ENCODE assay signal across 17 cellular contexts in genomic region chrX:6382284-6382683, GRCh38.
A peak's percentile ranks its signal among the peaks of the same experiment; 100 is the strongest.
DNase-seq lines count a peak whose midpoint lies in the region; ATAC-seq and TF ChIP-seq lines count a peak whose summit lies in the region.
"Had no signal": no experiment of that assay in that cellular context is flagged by ENCODE, and none has a peak within 500 bp of the region (broad histone marks: within the 10 kb centered on the region; RNA-seq: fewer than 3 reads in every experiment).

No MANE protein-coding gene starts in this region.

- H2BK5ac ChIP-seq in neuronal stem cell (ENCODE audit: low read length), result no peak overlapping the region

- H3K36me3 Mint-ChIP-seq in endodermal cell (ENCODE audit: low read depth), result no peaks in the 10 kb centered on the region
- H3K36me3 Mint-ChIP-seq: CD4-positive, CD25-positive, alpha-beta regulatory T cell; CD8-positive, alpha-beta memory T cell had no signal

- H3K4me2 ChIP-seq in osteoblast (ENCODE audit: insufficient read depth, low read length), result no peak overlapping the region
- H3K4me2 ChIP-seq in neuronal stem cell (ENCODE audit: insufficient read depth, low read length, poor library complexity, severe bottlenecking), result no peak overlapping the region
- H3K4me2 ChIP-seq: GM23338 had no signal

- no peaks in the 10 kb centered on the region for H4K20me1 ChIP-seq in osteoblast (ENCODE audit: insufficient read depth, low read length)

- no peak overlapping the region for H2BK12ac ChIP-seq in neuronal stem cell (ENCODE audit: low read length)

- H3K23ac ChIP-seq in neuronal stem cell (ENCODE audit: low read depth, low read length, poor library complexity), result no peak overlapping the region

- H2AFZ ChIP-seq in osteoblast (ENCODE audit: low read length) (no peak overlapping the region), neuronal stem cell (ENCODE audit: low read length) (no peak overlapping the region)
- H2AFZ ChIP-seq: GM23338 had no signal

- H3K9ac ChIP-seq in endodermal cell (ENCODE audit: extremely low read depth, low read length, poor library complexity, severe bottlenecking), result no peak overlapping the region
- no peak overlapping the region for H3K9ac ChIP-seq in neuronal stem cell (ENCODE audit: low read depth, low read length, poor library complexity)

- H3K18ac ChIP-seq in neuronal stem cell (ENCODE audit: low read length), result no peak overlapping the region

- peaks cover 2% of the 10 kb centered on the region for H3K27me3 Mint-ChIP-seq in endodermal cell (ENCODE audit: insufficient read depth)
- H3K27me3 Mint-ChIP-seq: CD4-positive, CD25-positive, alpha-beta regulatory T cell had no signal

- ATAC-seq in left lobe of liver, result peak; percentile 86
- ATAC-seq: GM23338, HCT116 had no signal

- H3K27me3 ChIP-seq in endodermal cell (ENCODE audit: control insufficient read depth, insufficient read depth, low read length, poor library complexity, severe bottlenecking) (no peaks in the 10 kb centered on the region), osteoblast (ENCODE audit: insufficient read depth, low read length) (no peaks in the 10 kb centered on the region), stomach (no peaks in the 10 kb centered on the region), ascending aorta (no peaks in the 10 kb centered on the region), neuronal stem cell (ENCODE audit: control insufficient read depth in 3 of 3, insufficient read depth in 3 of 3, low read depth in 1 of 3, low read length in 3 of 3) (no peaks in the 10 kb centered on the region)
- H3K27me3 ChIP-seq: BE2C had no signal

- no peak overlapping the region for H3K27ac ChIP-seq in endodermal cell (ENCODE audit: low read depth, low read length)
- no peak overlapping the region for H3K27ac ChIP-seq in osteoblast (ENCODE audit: low read depth, low read length)
- H3K27ac ChIP-seq in stomach, result no peak overlapping the region
- no peak overlapping the region for H3K27ac ChIP-seq in ascending aorta
- H3K27ac ChIP-seq in neuronal stem cell (replicated peaks; ENCODE audit: low read length), result no peak overlapping the region

- H3K4me3 ChIP-seq in endodermal cell (ENCODE audit: low read length) (no peak overlapping the region), osteoblast (ENCODE audit: insufficient read depth, low read length) (no peak overlapping the region), stomach (no peak overlapping the region), ascending aorta (no peak overlapping the region), neuronal stem cell (ENCODE audit: low read length in 2 of 2) (no peak overlapping the region)
- H3K4me3 ChIP-seq: GM23338 had no signal

- no peak overlapping the region for H4K91ac ChIP-seq in neuronal stem cell (ENCODE audit: low read depth, low read length, poor library complexity)

- H3K27ac Mint-ChIP-seq in endodermal cell, result peak overlapping the region; percentile 32
- H3K27ac Mint-ChIP-seq: CD4-positive, CD25-positive, alpha-beta regulatory T cell; CD8-positive, alpha-beta memory T cell; HFFc6 had no signal

- H3K14ac ChIP-seq in neuronal stem cell (ENCODE audit: low read length), result no peak overlapping the region

- H3K79me1 ChIP-seq in neuronal stem cell (ENCODE audit: low read depth, low read length), result no peaks in the 10 kb centered on the region

- no peak for TF ChIP-seq POLR2A in stomach (IDR thresholded peaks at IDR 0.05)

- no peak overlapping the region for H3K4ac ChIP-seq in neuronal stem cell (ENCODE audit: low read length)

- H3K4me3 Mint-ChIP-seq in endodermal cell, result no peak overlapping the region
- H3K4me3 Mint-ChIP-seq: CD4-positive, CD25-positive, alpha-beta regulatory T cell; CD8-positive, alpha-beta memory T cell; GM23338; HFFc6 had no signal

- H3K9me3 ChIP-seq in endodermal cell (ENCODE audit: control insufficient read depth, low read length) (no peaks in the 10 kb centered on the region), osteoblast (ENCODE audit: low read depth, low read length) (no peaks in the 10 kb centered on the region), stomach (no peaks in the 10 kb centered on the region), ascending aorta (no peaks in the 10 kb centered on the region), neuronal stem cell (replicated peaks in 1 of 2; ENCODE audit: control insufficient read depth in 2 of 2, insufficient read depth in 1 of 2, low read depth in 1 of 2, low read length in 2 of 2) (no peaks in the 10 kb centered on the region)
- H3K9me3 ChIP-seq: BE2C had no signal

- H3K36me3 ChIP-seq in endodermal cell (ENCODE audit: control insufficient read depth, insufficient read depth, low read length) (no peaks in the 10 kb centered on the region), osteoblast (ENCODE audit: insufficient read depth, low read length) (no peaks in the 10 kb centered on the region), stomach (no peaks in the 10 kb centered on the region), ascending aorta (no peaks in the 10 kb centered on the region), neuronal stem cell (replicated peaks in 1 of 2; ENCODE audit: control insufficient read depth in 2 of 2, insufficient read depth in 2 of 2, low read length in 2 of 2) (no peaks in the 10 kb centered on the region)
- H3K36me3 ChIP-seq: BE2C had no signal

- H3K4me1 Mint-ChIP-seq in endodermal cell, result peaks cover 48% of the 10 kb centered on the region
- H3K4me1 Mint-ChIP-seq: CD4-positive, CD25-positive, alpha-beta regulatory T cell; CD8-positive, alpha-beta memory T cell had no signal

- no peak overlapping the region for H2BK15ac ChIP-seq in neuronal stem cell (ENCODE audit: low read length)

- H3K4me1 ChIP-seq in endodermal cell (ENCODE audit: control insufficient read depth, insufficient read depth, low read length) (peaks cover 9% of the 10 kb centered on the region), osteoblast (ENCODE audit: insufficient read depth, low read length) (no peaks in the 10 kb centered on the region), stomach (peaks cover 0 to 6% (median 3%) of the 10 kb centered on the region in 4 donors), ascending aorta (no peaks in the 10 kb centered on the region), neuronal stem cell (ENCODE audit: control insufficient read depth in 2 of 2, insufficient read depth in 1 of 2, low read depth in 1 of 2, low read length in 2 of 2) (peaks cover 0 to 5% of the 10 kb centered on the region in 2 donors)
- H3K4me1 ChIP-seq: BE2C had no signal

- WGBS in endodermal cell (ENCODE audit: insufficient coverage in 1 of 2, insufficient read length in 1 of 2), 2 experiments, result 90% methylated on average over 7 of the region's 9 CpGs; no CpG with 5 or more reads in 1 of the 2 experiments
- 21 to 40% (median 35%) methylated on average over 9 of the region's 9 CpGs for WGBS in stomach, 5 donors
- WGBS in neuronal stem cell (ENCODE audit: extremely low coverage in 2 of 2, insufficient read length in 2 of 2, insufficient replicate concordance in 1 of 2), 2 donors, result no CpG with 5 or more reads among the region's 9 CpGs

- H4K8ac ChIP-seq in neuronal stem cell (ENCODE audit: low read depth, low read length), result no peak overlapping the region

- H2BK120ac ChIP-seq in neuronal stem cell (ENCODE audit: low read depth, low read length), result no peak overlapping the region

- no peak for DNase-seq in endodermal cell
- no peak for DNase-seq in left lobe of liver (ENCODE audit: low spot score)
- peak; percentile 11 for DNase-seq in osteoblast (ENCODE audit: insufficient read length, low spot score, missing footprints)
- peak; percentile 25 for DNase-seq in stomach
- DNase-seq in ascending aorta (ENCODE audit: low spot score in 2 of 2), result no peak
- no peak for DNase-seq in D341Med (ENCODE audit: low spot score)
- DNase-seq in neuronal stem cell (ENCODE audit: low spot score), result no peak
- DNase-seq: ACHN; BE2C; C1 segment of cervical spinal cord; CD4-positive, CD25-positive, alpha-beta regulatory T cell; CD8-positive, alpha-beta memory T cell; DMS79 treated with DMSO at 0.1 percent for 48 hours; GF-D8; HFFc6 had no signal

- TF ChIP-seq CTCF in endodermal cell (conservative IDR thresholded peaks at IDR 0.05) (no peak), osteoblast (IDR thresholded peaks at IDR 0.05; ENCODE audit: extremely low read depth, low read depth, low read length) (no peak), stomach (IDR thresholded peaks at IDR 0.05) (no peak), ascending aorta (IDR thresholded peaks at IDR 0.05) (no peak)

- H3K9me3 Mint-ChIP-seq in endodermal cell, result peaks cover 3% of the 10 kb centered on the region
- H3K9me3 Mint-ChIP-seq: GM23338 had no signal

- intact Hi-C loops in stomach (cut with DNase I; ENCODE audit: low total_unique reads), result no loop called here
- intact Hi-C loops in ascending aorta (cut with DNase I), result no loop called here

- H3K79me2 ChIP-seq in osteoblast (ENCODE audit: insufficient read depth, low read length), result no peaks in the 10 kb centered on the region

- H2AK5ac ChIP-seq in neuronal stem cell (ENCODE audit: low read depth, low read length), result no peak overlapping the region

- TF ChIP-seq EP300 in stomach (IDR thresholded peaks at IDR 0.05), result no peak

Comparison
In these comparisons a context has a peak if more than half of its experiments do, and no peak if none do; other contexts are left out.
1. DNase-seq: peak in osteoblast (single experiment) and stomach (single experiment); none in endodermal cell (single experiment), left lobe of liver (single experiment), ascending aorta (0 of 2), D341Med (single experiment) and neuronal stem cell (single experiment).